Comparison of ENCODE assay signal across 26 cellular contexts in the genomic region with DNA sequence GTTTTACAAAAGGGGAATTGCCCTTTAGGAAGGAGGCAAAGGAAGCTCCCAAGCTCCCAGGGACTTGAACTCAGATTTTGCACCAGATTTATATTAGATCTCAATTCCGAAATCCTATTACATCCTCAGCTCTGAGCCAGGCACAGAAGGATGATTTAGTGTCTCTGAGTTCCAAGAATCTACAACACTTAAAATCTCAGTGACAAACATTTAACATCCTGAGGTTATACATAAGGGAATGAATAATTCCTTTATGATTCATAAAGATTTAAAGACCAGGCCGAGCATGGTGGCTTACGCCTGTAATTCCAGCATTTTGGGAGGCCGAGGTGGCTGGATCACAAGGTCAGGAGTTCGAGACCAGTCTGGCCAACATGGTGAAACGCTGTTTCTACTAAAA. TPM values are rescaled to one million over a fixed set of nuclear protein-coding genes. Genes with fewer than 3 reads are reported as not detected.
A peak's percentile ranks its signal among the peaks of the same experiment; 100 is the strongest.
DNase-seq lines count a peak whose midpoint lies in the region; ATAC-seq and TF ChIP-seq lines count a peak whose summit lies in the region.
"Had no signal": no experiment of that assay in that cellular context is flagged by ENCODE, and none has a peak within 500 bp of the region (broad histone marks: within the 10 kb centered on the region; RNA-seq: fewer than 3 reads in every experiment).

No MANE protein-coding gene starts in this region.

- DNase-seq in EH (ENCODE audit: low read depth) (peak; percentile 39), natural killer cell (no peak), occipital lobe (lab: John Stamatoyannopoulos, UW) (no peak), GDM1 (lab: John Stamatoyannopoulos, UW) (no peak), germinal center (ENCODE audit: low spot score) (no peak)
- DNase-seq in activated T-helper 2 cell treated with anti-CD3 and anti-CD28 coated beads, Interferon-gamma antibody, Interleukin-2, Interleukin-4, amounts not matched to agents 10 μg/mL and 5 μg/mL and 100 μg/mL, durations not matched to agents 14 hours and 24 hours and 36 hours (ENCODE audit: low spot score) = no peak
- DNase-seq: activated B cell treated with CpG ODN at 0.5 μM for 24 hours; activated CD4-positive, alpha-beta memory T cell treated with anti-CD3 and anti-CD28 coated beads for 36 hours; activated naive CD4-positive, alpha-beta T cell treated with Interleukin-2 at 50 U/mL for 16 hours; anterior cingulate cortex; DMS53; erythroblast; foreskin keratinocyte; hippocampal formation; NCI-H1417; NCI-H2107; psoas muscle; SK-N-SH; stimulated activated CD4-positive, alpha-beta T cell treated with anti-CD3 and anti-CD28 coated beads, Interleukin-2, amount 100 ng/mL, for 24 hours; stimulated activated naive CD4-positive, alpha-beta T cell had no signal

- peaks cover 70% of the 10 kb centered on the region for H3K4me1 Mint-ChIP-seq in activated T-helper 2 cell treated with anti-CD3 and anti-CD28 coated beads, Interferon-gamma antibody, Interleukin-2, Interleukin-4, amounts not matched to agents 10 μg/mL and 5 μg/mL and 100 μg/mL, durations not matched to agents 14 hours and 24 hours and 36 hours (ENCODE audit: low read depth)
- H3K4me1 Mint-ChIP-seq in natural killer cell = peaks cover 92 to 99% of the 10 kb centered on the region in 2 donors

- ATAC-seq in natural killer cell (no peak), GM18502 (IDR thresholded peaks at IDR 0.05; ENCODE audit: poor library complexity, unreplicated experiment) (no peak)
- ATAC-seq: foreskin keratinocyte, GM12878, psoas muscle had no signal

- peak overlapping the region; percentile 16 for H3K27ac Mint-ChIP-seq in activated T-helper 2 cell treated with anti-CD3 and anti-CD28 coated beads, Interferon-gamma antibody, Interleukin-2, Interleukin-4, amounts not matched to agents 10 μg/mL and 5 μg/mL and 100 μg/mL, durations not matched to agents 14 hours and 24 hours and 36 hours
- H3K27ac Mint-ChIP-seq in natural killer cell = peak overlapping the region; percentile 96
- H3K27ac Mint-ChIP-seq: activated B cell treated with CpG ODN at 0.5 μM for 24 hours; activated CD4-positive, alpha-beta memory T cell treated with anti-CD3 and anti-CD28 coated beads for 36 hours; neural progenitor cell had no signal

- no peak for TF ChIP-seq CTCF in natural killer cell (IDR thresholded peaks at IDR 0.05)

- H3K36me3 ChIP-seq in BLaER1 treated with 17β-estradiol and CSF1 and Interleukin-3, amounts not matched to agents 10 nM and 100 nM = no peaks in the 10 kb centered on the region
- H3K36me3 ChIP-seq: neural progenitor cell, thoracic aorta had no signal

- H3K36me3 Mint-ChIP-seq in activated T-helper 2 cell treated with anti-CD3 and anti-CD28 coated beads, Interferon-gamma antibody, Interleukin-2, Interleukin-4, amounts not matched to agents 10 μg/mL and 5 μg/mL and 100 μg/mL, durations not matched to agents 14 hours and 24 hours and 36 hours (ENCODE audit: low read depth) = no peaks in the 10 kb centered on the region
- H3K36me3 Mint-ChIP-seq in natural killer cell = no peaks in the 10 kb centered on the region
- H3K36me3 Mint-ChIP-seq: activated CD4-positive, alpha-beta memory T cell treated with anti-CD3 and anti-CD28 coated beads for 36 hours; neural progenitor cell had no signal

- H3K9ac ChIP-seq in BLaER1 treated with 17β-estradiol and CSF1 and Interleukin-3, amounts not matched to agents 10 nM and 100 nM = peak overlapping the region in 2 of 11 experiments; percentile 70 to 78; a peak in 1 of 22 replicates
- H3K9ac ChIP-seq: neural progenitor cell, SK-N-SH had no signal

- H3K27me3 ChIP-seq in BLaER1 treated with 17β-estradiol and CSF1 and Interleukin-3, amounts not matched to agents 10 nM and 100 nM = no peaks in the 10 kb centered on the region
- H3K27me3 ChIP-seq: foreskin keratinocyte, neural progenitor cell had no signal

- no peak overlapping the region for H3K4me3 ChIP-seq in BLaER1 treated with 17β-estradiol and CSF1 and Interleukin-3, amounts not matched to agents 10 nM and 100 nM
- H3K4me3 ChIP-seq: GM12878, neural progenitor cell, psoas muscle, skin epidermis, thoracic aorta had no signal

- no peaks in the 10 kb centered on the region for H3K9me3 ChIP-seq in BLaER1 treated with 17β-estradiol and CSF1 and Interleukin-3, amounts not matched to agents 10 nM and 100 nM (replicated peaks in 1 of 11)
- H3K9me3 ChIP-seq: psoas muscle, SK-N-SH, thoracic aorta had no signal

- H3K4me2 ChIP-seq in BLaER1 treated with 17β-estradiol and CSF1 and Interleukin-3, amounts not matched to agents 10 nM and 100 nM = peak overlapping the region in 10 of 11 experiments; percentile 84 to 97 (median 90); a peak in 19 of 22 replicates

- H3K4me1 ChIP-seq in BLaER1 treated with 17β-estradiol and CSF1 and Interleukin-3, amounts not matched to agents 10 nM and 100 nM = peaks cover 64 to 100% (median 98%) of the 10 kb centered on the region in 10 experiments

- intact Hi-C loops in activated T-helper 2 cell treated with anti-CD3 and anti-CD28 coated beads, Interferon-gamma antibody, Interleukin-2, Interleukin-4, amounts not matched to agents 10 μg/mL and 5 μg/mL and 100 μg/mL, durations not matched to agents 14 hours and 24 hours and 36 hours (cut with micrococcal nuclease) = loop anchor here (10.0 kb wide), 1 partner anchor 256 kb away; no protein-coding TSS in a partner anchor
- intact Hi-C loops in natural killer cell (cut with micrococcal nuclease) = no loop called here

- H4K20me1 ChIP-seq in BLaER1 treated with 17β-estradiol and CSF1 and Interleukin-3, amounts not matched to agents 10 nM and 100 nM = no peaks in the 10 kb centered on the region

- no peak overlapping the region for H3K4me3 Mint-ChIP-seq in activated T-helper 2 cell treated with anti-CD3 and anti-CD28 coated beads, Interferon-gamma antibody, Interleukin-2, Interleukin-4, amounts not matched to agents 10 μg/mL and 5 μg/mL and 100 μg/mL, durations not matched to agents 14 hours and 24 hours and 36 hours (ENCODE audit: low read depth)
- H3K4me3 Mint-ChIP-seq in natural killer cell = peak overlapping the region; percentile 95
- H3K4me3 Mint-ChIP-seq: activated B cell treated with CpG ODN at 0.5 μM for 24 hours; activated CD4-positive, alpha-beta memory T cell treated with anti-CD3 and anti-CD28 coated beads for 36 hours; neural progenitor cell had no signal

- peak overlapping the region; percentile 15 to 98 (median 94); a peak in 18 of 22 replicates for H3K27ac ChIP-seq in BLaER1 treated with 17β-estradiol and CSF1 and Interleukin-3, amounts not matched to agents 10 nM and 100 nM
- H3K27ac ChIP-seq: foreskin keratinocyte, neural progenitor cell, psoas muscle, thoracic aorta had no signal

- H3K27me3 Mint-ChIP-seq in activated T-helper 2 cell treated with anti-CD3 and anti-CD28 coated beads, Interferon-gamma antibody, Interleukin-2, Interleukin-4, amounts not matched to agents 10 μg/mL and 5 μg/mL and 100 μg/mL, durations not matched to agents 14 hours and 24 hours and 36 hours (ENCODE audit: low read depth) = peaks cover 1% of the 10 kb centered on the region
- no peaks in the 10 kb centered on the region for H3K27me3 Mint-ChIP-seq in natural killer cell (ENCODE audit: low read depth in 2 of 2)
- H3K27me3 Mint-ChIP-seq: activated B cell treated with CpG ODN at 0.5 μM for 24 hours had no signal

- H3K9me3 Mint-ChIP-seq in activated T-helper 2 cell treated with anti-CD3 and anti-CD28 coated beads, Interferon-gamma antibody, Interleukin-2, Interleukin-4, amounts not matched to agents 10 μg/mL and 5 μg/mL and 100 μg/mL, durations not matched to agents 14 hours and 24 hours and 36 hours = no peaks in the 10 kb centered on the region
- no peaks in the 10 kb centered on the region for H3K9me3 Mint-ChIP-seq in natural killer cell
- H3K9me3 Mint-ChIP-seq: activated B cell treated with CpG ODN at 0.5 μM for 24 hours; activated CD4-positive, alpha-beta memory T cell treated with anti-CD3 and anti-CD28 coated beads for 36 hours; neural progenitor cell had no signal

RNA-seq across cellular contexts. Expression of a gene that starts 16.5 kb away (rescaled TPM):
- 128 TPM in 2 replicates for total RNA-seq in activated T-helper 2 cell treated with anti-CD3 and anti-CD28 coated beads, Interferon-gamma antibody, Interleukin-2, Interleukin-4, amounts not matched to agents 10 μg/mL and 5 μg/mL and 100 μg/mL, durations not matched to agents 14 hours and 24 hours and 36 hours
- 100 to 1,000 TPM; 193 to 241 (median 233) TPM for total RNA-seq in natural killer cell
- 34.2 TPM for total RNA-seq in occipital lobe

RNA-seq across cellular contexts. Expression of a gene that starts 44.8 kb away (rescaled TPM):
- total RNA-seq in activated T-helper 2 cell treated with anti-CD3 and anti-CD28 coated beads, Interferon-gamma antibody, Interleukin-2, Interleukin-4, amounts not matched to agents 10 μg/mL and 5 μg/mL and 100 μg/mL, durations not matched to agents 14 hours and 24 hours and 36 hours = 36.7 and 39.6 TPM in 2 replicates
- total RNA-seq in natural killer cell = 10 to 100 TPM; 21.9 to 24.1 (median 22.4) TPM
- 4.8 TPM for total RNA-seq in occipital lobe
